ENCODE assay signal across 18 cellular contexts in genomic region chr12:109549613-109550309, GRCh38. TPM values are rescaled to one million over a fixed set of nuclear protein-coding genes. Genes with fewer than 3 reads are reported as not detected.
DNase-seq lines count a peak whose midpoint lies in the region; ATAC-seq lines count a peak whose summit lies in the region.
"Had no signal": no experiment of that assay in that cellular context is flagged by ENCODE, and none has a peak within 500 bp of the region (broad histone marks: within the 10 kb centered on the region; RNA-seq: fewer than 3 reads in every experiment).

No MANE protein-coding gene starts in this region.

- H3K4me3 ChIP-seq in right cardiac atrium (ENCODE audit: low read length) = no peak overlapping the region
- H3K4me3 ChIP-seq: Peyer's patch had no signal

- no peaks in the 10 kb centered on the region for H3K36me3 Mint-ChIP-seq in immature natural killer cell
- H3K36me3 Mint-ChIP-seq: CD4-positive, alpha-beta memory T cell had no signal

- 56% methylated on average over 16 of the region's 16 CpGs for WGBS in right cardiac atrium

- H3K9me3 ChIP-seq in right cardiac atrium (ENCODE audit: control insufficient read depth, low read length) = no peaks in the 10 kb centered on the region
- H3K9me3 ChIP-seq: Peyer's patch had no signal

- H3K27ac Mint-ChIP-seq in immature natural killer cell = peak overlapping the region in 5 of 6 donors; percentile 65 to 82 (median 77)
- H3K27ac Mint-ChIP-seq: B cell; CD4-positive, alpha-beta memory T cell had no signal

- no peak for ATAC-seq in Right ventricle myocardium inferior
- ATAC-seq in right cardiac atrium = no peak
- ATAC-seq in HG03196 (IDR thresholded peaks at IDR 0.05; ENCODE audit: unreplicated experiment) = no peak
- no peak for ATAC-seq in GM18868 (IDR thresholded peaks at IDR 0.05; ENCODE audit: unreplicated experiment)

- H3K4me3 Mint-ChIP-seq in immature natural killer cell = peak overlapping the region in 4 of 5 donors; percentile 15 to 78 (median 43)
- H3K4me3 Mint-ChIP-seq: B cell; CD4-positive, alpha-beta memory T cell had no signal

- intact Hi-C loops in Right ventricle myocardium inferior (cut with DNase I) = no loop called here
- intact Hi-C loops in right cardiac atrium (cut with DNase I) = no loop called here

- H3K4me1 Mint-ChIP-seq in immature natural killer cell = peaks cover 52 to 54% of the 10 kb centered on the region in 2 donors
- H3K4me1 Mint-ChIP-seq: B cell had no signal

- no peaks in the 10 kb centered on the region for H3K9me3 Mint-ChIP-seq in immature natural killer cell
- H3K9me3 Mint-ChIP-seq: CD4-positive, alpha-beta memory T cell had no signal

- no peak overlapping the region for H3K27ac ChIP-seq in right cardiac atrium (ENCODE audit: low read length)
- H3K27ac ChIP-seq: Peyer's patch had no signal

- peaks cover 1 to 2% (median 1%) of the 10 kb centered on the region in 3 donors for H3K27me3 Mint-ChIP-seq in immature natural killer cell (ENCODE audit: low read depth in 3 of 3)

- DNase-seq in Right ventricle myocardium inferior (ENCODE audit: missing footprints) (peak; percentile 45), right cardiac atrium (no peak), NCI-H69 (lab: John Stamatoyannopoulos, UW) (peak; percentile 83), immature natural killer cell (no peak), renal cortical epithelial cell (ENCODE audit: low read depth) (peak; percentile 15), AG08395 (ENCODE audit: low spot score) (no peak)
- DNase-seq: CD4-positive, alpha-beta memory T cell; DMS79 treated with DMSO at 0.1 percent for 48 hours; GDM1; NCI-H1105 treated with DMSO at 0.1 percent for 48 hours; NCI-H2081 treated with DMSO at 0.1 percent for 48 hours; NCI-H226; NCI-H748 treated with DMSO at 0.1 percent for 48 hours; Peyer's patch; SHP77 treated with DMSO at 0.1 percent for 48 hours had no signal

- peaks cover 7% of the 10 kb centered on the region for H3K4me1 ChIP-seq in right cardiac atrium (ENCODE audit: control insufficient read depth, insufficient read depth, low read length)
- H3K4me1 ChIP-seq: Peyer's patch had no signal

- H3K27me3 ChIP-seq in right cardiac atrium (ENCODE audit: control insufficient read depth, insufficient read depth) = no peaks in the 10 kb centered on the region
- H3K27me3 ChIP-seq: Peyer's patch had no signal

RNA-seq across cellular contexts. Expression of gene MMAB, which starts 23.5 kb away (rescaled TPM):
- total RNA-seq in Right ventricle myocardium inferior (61.7 TPM), right cardiac atrium (10 to 100 TPM; 37.0 to 50.7 (median 42.2) TPM), renal cortical epithelial cell (16.2 and 34.4 TPM in 2 replicates)
- polyA plus RNA-seq in right cardiac atrium (46.9 TPM), immature natural killer cell (10 to 100 TPM; 25.6 to 61.6 (median 59.0) TPM)

RNA-seq across cellular contexts. Expression of gene MVK, which starts 23.8 kb away (rescaled TPM):
- total RNA-seq in Right ventricle myocardium inferior = 11.8 TPM
- total RNA-seq in right cardiac atrium = 10 to 100 TPM in 1 of 4 donors, 1 to 10 TPM in 3; 5.8 to 10.2 (median 6.9) TPM
- polyA plus RNA-seq in right cardiac atrium = 9.6 TPM
- 1 to 10 TPM; 3.4 to 4.9 (median 4.2) TPM for polyA plus RNA-seq in immature natural killer cell
- total RNA-seq in renal cortical epithelial cell = 24.3 and 28.8 TPM in 2 replicates

Comparison
In these comparisons a context has a peak if more than half of its experiments do, and no peak if none do; other contexts are left out.
1. DNase-seq: peak in Right ventricle myocardium inferior (single experiment), NCI-H69 (single experiment) and renal cortical epithelial cell (single experiment); none in right cardiac atrium (0 of 3), immature natural killer cell (0 of 3) and AG08395 (single experiment).